In the genomic region with DNA sequence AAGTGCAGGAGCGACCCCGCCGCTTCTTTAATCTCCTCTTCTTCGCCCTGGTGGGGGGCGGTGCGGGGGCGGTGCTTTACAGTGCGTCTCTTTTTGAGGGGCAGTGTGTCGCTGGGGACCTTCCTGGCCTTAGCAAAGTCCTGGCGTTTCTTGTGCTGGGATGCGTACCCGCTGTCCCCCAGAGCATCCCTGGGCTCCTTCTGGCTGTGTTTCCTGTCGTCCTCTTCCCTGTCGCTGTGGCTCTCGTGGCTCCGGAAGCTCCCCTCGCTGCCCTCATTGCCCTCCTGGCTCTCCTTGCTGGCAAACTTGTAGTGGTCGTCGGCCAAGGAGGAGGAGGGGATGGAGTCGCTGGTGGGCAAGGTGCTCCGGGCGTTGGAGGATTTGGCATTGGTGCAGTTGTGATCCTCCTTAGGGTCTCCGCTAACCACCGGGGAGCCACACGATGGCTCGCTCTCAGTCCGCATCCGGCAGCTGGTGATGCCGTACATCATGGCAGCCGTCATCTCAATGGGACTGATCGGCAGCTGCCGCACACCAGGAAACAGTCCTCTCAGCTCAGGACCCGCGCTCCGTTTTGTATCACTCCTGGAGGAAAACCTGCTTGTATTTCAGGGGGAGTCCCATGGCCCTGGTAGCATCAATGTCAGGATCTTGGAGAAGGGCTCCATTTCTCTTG, we compare ENCODE assay signal across 1 cellular context.
TF ChIP-seq lines count a peak whose summit lies in the region.

No MANE protein-coding gene starts in this region.

TF ChIP-seq in IMR-90, 13 proteins besides CTCF, POLR2A, EP300 and RAD21:
- TF ChIP-seq ELK1 (IDR thresholded peaks at IDR 0.05; ENCODE audit: borderline replicate concordance, low read depth, low read length) (no peak), MAFK (IDR thresholded peaks at IDR 0.05; ENCODE audit: low read depth, low read length) (no peak), RFX5 (IDR thresholded peaks at IDR 0.05; ENCODE audit: low read depth, low read length) (no peak), BHLHE40 (IDR thresholded peaks at IDR 0.05; ENCODE audit: low read depth, low read length) (no peak), RCOR1 (IDR thresholded peaks at IDR 0.05; ENCODE audit: insufficient replicate concordance, low read length) (no peak), CHD1 (IDR thresholded peaks at IDR 0.05; ENCODE audit: low read depth, low read length) (no peak), SMC3 (IDR thresholded peaks at IDR 0.05; ENCODE audit: low read depth, low read length) (no peak), NFE2L2 (IDR thresholded peaks at IDR 0.05; ENCODE audit: low read depth, low read length) (no peak), FOS (IDR thresholded peaks at IDR 0.05; ENCODE audit: low read depth, low read length) (no peak), MXI1 (IDR thresholded peaks at IDR 0.05; ENCODE audit: borderline replicate concordance, low read depth, low read length) (no peak)
- TF ChIP-seq, protein P1, sequence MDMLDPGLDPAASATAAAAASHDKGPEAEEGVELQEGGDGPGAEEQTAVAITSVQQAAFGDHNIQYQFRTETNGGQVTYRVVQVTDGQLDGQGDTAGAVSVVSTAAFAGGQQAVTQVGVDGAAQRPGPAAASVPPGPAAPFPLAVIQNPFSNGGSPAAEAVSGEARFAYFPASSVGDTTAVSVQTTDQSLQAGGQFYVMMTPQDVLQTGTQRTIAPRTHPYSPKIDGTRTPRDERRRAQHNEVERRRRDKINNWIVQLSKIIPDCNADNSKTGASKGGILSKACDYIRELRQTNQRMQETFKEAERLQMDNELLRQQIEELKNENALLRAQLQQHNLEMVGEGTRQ (IDR thresholded peaks at IDR 0.05; ENCODE audit: low read depth, low read length), result no peak
